In genomic region chr11:125442946-125443345, GRCh38 we compare ENCODE assay signal across 1 cellular context.
TF ChIP-seq lines count a peak whose summit lies in the region.

No MANE protein-coding gene starts in this region.

TF ChIP-seq in H1, 55 proteins besides CTCF, POLR2A, EP300 and RAD21:
- TF ChIP-seq KDM1A (IDR thresholded peaks at IDR 0.05; ENCODE audit: borderline replicate concordance, low read length), result no peak
- no peak for TF ChIP-seq YY1 (IDR thresholded peaks at IDR 0.05; ENCODE audit: low read depth, low read length)
- TF ChIP-seq, protein P1, sequence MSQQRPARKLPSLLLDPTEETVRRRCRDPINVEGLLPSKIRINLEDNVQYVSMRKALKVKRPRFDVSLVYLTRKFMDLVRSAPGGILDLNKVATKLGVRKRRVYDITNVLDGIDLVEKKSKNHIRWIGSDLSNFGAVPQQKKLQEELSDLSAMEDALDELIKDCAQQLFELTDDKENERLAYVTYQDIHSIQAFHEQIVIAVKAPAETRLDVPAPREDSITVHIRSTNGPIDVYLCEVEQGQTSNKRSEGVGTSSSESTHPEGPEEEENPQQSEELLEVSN (IDR thresholded peaks at IDR 0.05), result no peak
- TF ChIP-seq RXRA (IDR thresholded peaks at IDR 0.05; ENCODE audit: insufficient read depth, low read depth, low read length), result no peak
- TF ChIP-seq JUN (IDR thresholded peaks at IDR 0.05; ENCODE audit: low read depth, low read length), result no peak
- no peak for TF ChIP-seq MAFK (IDR thresholded peaks at IDR 0.05; ENCODE audit: low read depth, low read length)
- TF ChIP-seq PHF8 (conservative IDR thresholded peaks at IDR 0.05; ENCODE audit: low read depth, low read length), result no peak
- no peak for TF ChIP-seq CBX5 (IDR thresholded peaks at IDR 0.05; ENCODE audit: low read depth, low read length)
- TF ChIP-seq SIRT6 (IDR thresholded peaks at IDR 0.05; ENCODE audit: low read length), result no peak
- TF ChIP-seq SP4 (IDR thresholded peaks at IDR 0.05; ENCODE audit: low read length), result no peak
- TF ChIP-seq FOSL1 (IDR thresholded peaks at IDR 0.05; ENCODE audit: insufficient read depth, low read depth, low read length), result no peak
- no peak for TF ChIP-seq BCL11A (IDR thresholded peaks at IDR 0.05; ENCODE audit: low read depth in 2 of 2, low read length in 2 of 2)
- no peak for TF ChIP-seq HDAC2 (IDR thresholded peaks at IDR 0.05; ENCODE audit: borderline replicate concordance in 1 of 2, low read depth in 2 of 2, low read length in 2 of 2)
- no peak for TF ChIP-seq SP1 (IDR thresholded peaks at IDR 0.05; ENCODE audit: low read depth, low read length)
TF ChIP-seq in H1: peak in this region for 0.
